Comparison of ENCODE assay signal across 16 cellular contexts in the genomic region with DNA sequence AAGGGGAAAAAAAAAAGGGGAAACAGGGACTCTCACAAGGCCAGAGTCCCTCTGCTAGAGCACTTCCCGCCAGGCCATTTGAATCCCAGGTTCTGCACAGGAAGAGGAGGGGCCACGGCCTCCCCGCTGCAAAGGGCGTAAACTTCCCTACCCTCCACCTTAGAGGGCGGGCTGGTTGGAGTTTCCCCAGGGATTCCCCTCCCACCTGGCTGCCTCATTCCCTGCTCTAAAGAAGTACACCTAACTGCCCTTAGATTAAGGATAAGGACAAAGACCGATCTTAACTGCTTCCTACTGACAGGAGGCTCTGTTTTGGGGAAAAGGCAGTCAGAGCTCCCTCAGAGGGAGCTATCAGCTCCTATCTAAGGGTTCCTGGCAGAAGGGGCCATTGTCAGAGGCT.
DNase-seq lines count a peak whose midpoint lies in the region; ATAC-seq, FAIRE-seq and TF ChIP-seq lines count a peak whose summit lies in the region.
"Had no signal": no experiment of that assay in that cellular context is flagged by ENCODE, and none has a peak within 500 bp of the region (broad histone marks: within the 10 kb centered on the region; RNA-seq: fewer than 3 reads in every experiment).

No MANE protein-coding gene starts in this region.

- intact Hi-C loops in IMR-90 (cut with micrococcal nuclease) = no loop called here
- intact Hi-C loops in psoas muscle (cut with DNase I) = no loop called here

- H2AFZ ChIP-seq in IMR-90 (replicated peaks; ENCODE audit: low read length, poor library complexity) (peak overlapping the region; percentile 36), astrocyte (ENCODE audit: low read depth, low read length) (no peak overlapping the region)

- no peak overlapping the region for H3K18ac ChIP-seq in IMR-90 (ENCODE audit: low read depth, low read length)

- H4K8ac ChIP-seq in IMR-90 (ENCODE audit: low read depth in 2 of 2, low read length in 2 of 2) = no peak overlapping the region

- H3K9me3 ChIP-seq in IMR-90 (ENCODE audit: control insufficient read depth, insufficient read depth, low read length) = no peaks in the 10 kb centered on the region
- H3K9me3 ChIP-seq in astrocyte (ENCODE audit: insufficient read depth, low read depth, low read length) = no peaks in the 10 kb centered on the region
- no peaks in the 10 kb centered on the region for H3K9me3 ChIP-seq in psoas muscle
- H3K9me3 ChIP-seq: gastroesophageal sphincter, ovary had no signal

- no peak for FAIRE-seq in astrocyte (lab: Jason Lieb, UNC)
- FAIRE-seq: HTR-8/SVneo had no signal

- H3K4me1 Mint-ChIP-seq in astrocyte (ENCODE audit: low read depth, unreplicated experiment) = peaks cover 28% of the 10 kb centered on the region
- H3K4me1 Mint-ChIP-seq: activated CD4-positive, alpha-beta T cell treated with anti-CD3 and anti-CD28 coated beads, Interleukin-2, amount 10 ng/mL, durations not matched to agents 7 days and 5 days; immature natural killer cell had no signal

- H3K56ac ChIP-seq in IMR-90 (ENCODE audit: extremely low read depth, insufficient read depth, low read length) = no peak overlapping the region

- H3K36me3 Mint-ChIP-seq in astrocyte (ENCODE audit: low read depth, unreplicated experiment) = no peaks in the 10 kb centered on the region
- H3K36me3 Mint-ChIP-seq: immature natural killer cell had no signal

- no peak overlapping the region for H4K91ac ChIP-seq in IMR-90 (ENCODE audit: insufficient read depth, low read depth, low read length)

- no TSS peak for BruUV-seq in IMR-90 (replicated peaks; lab: Mats Ljungman, UMichigan)

- TF ChIP-seq CTCF in GM12864 (IDR thresholded peaks at IDR 0.05; ENCODE audit: low read depth, low read length, missing control alignments) = no peak
- no peak for TF ChIP-seq CTCF in IMR-90 (conservative IDR thresholded peaks at IDR 0.05; ENCODE audit: low read depth, low read length)
- TF ChIP-seq CTCF in astrocyte (IDR thresholded peaks at IDR 0.05; ENCODE audit: insufficient read depth, low read depth, low read length) = no peak
- no peak for TF ChIP-seq CTCF in psoas muscle (IDR thresholded peaks at IDR 0.05)
- no peak for TF ChIP-seq CTCF in brain microvascular endothelial cell (IDR thresholded peaks at IDR 0.05; ENCODE audit: low read depth, low read length, missing control alignments)

- POLR2A ChIA-PET in IMR-90 (lab: Charles Lee; ENCODE audit: unreplicated experiment) = no interaction called here

- H3K14ac ChIP-seq in IMR-90 (replicated peaks; ENCODE audit: low read depth, low read length) = no peak overlapping the region

- H3K4me3 Mint-ChIP-seq in astrocyte (ENCODE audit: unreplicated experiment) = no peak overlapping the region
- H3K4me3 Mint-ChIP-seq: activated CD4-positive, alpha-beta T cell treated with anti-CD3 and anti-CD28 coated beads, Interleukin-2, amount 10 ng/mL, durations not matched to agents 7 days and 5 days; activated T-cell treated with anti-CD3 and anti-CD28 coated beads, Interleukin-2, amount 50 U/mL, for 24 hours; immature natural killer cell had no signal

- peak overlapping the region; percentile 12 for H3K4me3 ChIP-seq in GM12864 (ENCODE audit: low read depth, low read length)
- no peak overlapping the region for H3K4me3 ChIP-seq in IMR-90 (ENCODE audit: insufficient read depth, low read depth, low read length)
- no peak overlapping the region for H3K4me3 ChIP-seq in astrocyte (ENCODE audit: insufficient read depth, low read depth, low read length)
- no peak overlapping the region for H3K4me3 ChIP-seq in psoas muscle
- no peak overlapping the region for H3K4me3 ChIP-seq in brain microvascular endothelial cell (ENCODE audit: low read depth, low read length)
- H3K4me3 ChIP-seq: gastroesophageal sphincter, ovary had no signal

- H3K79me1 ChIP-seq in IMR-90 (ENCODE audit: low read depth in 1 of 2, low read length in 2 of 2) = no peaks in the 10 kb centered on the region

- H3K4me1 ChIP-seq in IMR-90 (ENCODE audit: control insufficient read depth, insufficient read depth, low read length) = peaks cover 12% of the 10 kb centered on the region
- peaks cover 34% of the 10 kb centered on the region for H3K4me1 ChIP-seq in astrocyte (ENCODE audit: insufficient read depth, low read length)
- H3K4me1 ChIP-seq in psoas muscle = no peaks in the 10 kb centered on the region
- H3K4me1 ChIP-seq: gastroesophageal sphincter had no signal

- H3K9me3 Mint-ChIP-seq in astrocyte (ENCODE audit: unreplicated experiment) = peaks cover 4% of the 10 kb centered on the region
- H3K9me3 Mint-ChIP-seq: activated CD4-positive, alpha-beta T cell treated with anti-CD3 and anti-CD28 coated beads, Interleukin-2, amount 10 ng/mL, durations not matched to agents 7 days and 5 days; immature natural killer cell had no signal

- no peak overlapping the region for H2BK5ac ChIP-seq in IMR-90 (ENCODE audit: low read depth, low read length, poor library complexity, severe bottlenecking)

- H3K27me3 ChIP-seq in IMR-90 (ENCODE audit: control insufficient read depth, insufficient read depth, low read length) (no peaks in the 10 kb centered on the region), astrocyte (ENCODE audit: insufficient read depth, low read length) (no peaks in the 10 kb centered on the region), psoas muscle (ENCODE audit: insufficient read depth in 3 of 3, low read length in 2 of 3) (no peaks in the 10 kb centered on the region), brain microvascular endothelial cell (replicated peaks) (no peaks in the 10 kb centered on the region)
- H3K27me3 ChIP-seq: gastroesophageal sphincter, ovary had no signal

- peak overlapping the region; percentile 23; the same call in 1 of the 2 replicates for H2BK20ac ChIP-seq in IMR-90 (ENCODE audit: low read depth, low read length)

- ATAC-seq in IMR-90 (ENCODE audit: low read depth) (no peak), psoas muscle (no peak), GM18858 (IDR thresholded peaks at IDR 0.05; ENCODE audit: unreplicated experiment) (no peak)
- ATAC-seq: gastroesophageal sphincter had no signal

- in situ Hi-C loops in IMR-90 (cut with MboI; ENCODE audit: low sequenced_read_pairs) (loop anchor here (10.0 kb wide), 1 partner anchor 501 kb away; a partner anchor contains a TSS), brain microvascular endothelial cell (cut with HindIII; ENCODE audit: low pct_ligation_motif_present, low sequenced_read_pairs) (no loop called here)

- WGBS in IMR-90 (ENCODE audit: extremely low coverage in 2 of 2, insufficient read length in 1 of 2), 2 experiments = no CpG with 5 or more reads among the region's 6 CpGs
- WGBS in psoas muscle, 3 donors = 74 to 81% (median 76%) methylated on average over 6 of the region's 6 CpGs

- H3K23ac ChIP-seq in IMR-90 (ENCODE audit: low read depth, low read length) = no peak overlapping the region

- H3K36me3 ChIP-seq in IMR-90 (ENCODE audit: control insufficient read depth, insufficient read depth, low read length) (no peaks in the 10 kb centered on the region), astrocyte (ENCODE audit: insufficient read depth, low read length) (no peaks in the 10 kb centered on the region), psoas muscle (ENCODE audit: insufficient read depth in 1 of 2, low read depth in 1 of 2) (no peaks in the 10 kb centered on the region), brain microvascular endothelial cell (replicated peaks) (no peaks in the 10 kb centered on the region)
- H3K36me3 ChIP-seq: gastroesophageal sphincter, ovary had no signal

- H3K9ac ChIP-seq in IMR-90 (ENCODE audit: low read depth, low read length) (no peak overlapping the region), astrocyte (ENCODE audit: low read length) (peak overlapping the region; percentile 3)

- dilution Hi-C loops in IMR-90 (cut with HindIII; ENCODE audit: low sequenced_read_pairs, unreplicated experiment) = no loop called here

- peaks cover 5% of the 10 kb centered on the region; the same call in 1 of the 2 replicates for H3K9me1 ChIP-seq in IMR-90 (ENCODE audit: insufficient read depth, low read length)

- peak overlapping the region; percentile 82 for H3K27ac Mint-ChIP-seq in astrocyte (ENCODE audit: unreplicated experiment)
- H3K27ac Mint-ChIP-seq: activated CD4-positive, alpha-beta T cell treated with anti-CD3 and anti-CD28 coated beads, Interleukin-2, amount 10 ng/mL, durations not matched to agents 7 days and 5 days; activated T-cell treated with anti-CD3 and anti-CD28 coated beads, Interleukin-2, amount 50 U/mL, for 24 hours; immature natural killer cell had no signal

- H2AK5ac ChIP-seq in IMR-90 (ENCODE audit: low read depth, low read length) = peak overlapping the region; percentile 33

- peak overlapping the region; percentile 50; the same call in 1 of the 2 replicates for H2BK120ac ChIP-seq in IMR-90 (ENCODE audit: low read depth, low read length)

- no peak for TF ChIP-seq POLR2A in IMR-90 (IDR thresholded peaks at IDR 0.05; ENCODE audit: low read depth, low read length)

- peak overlapping the region; percentile 39; the same call in 1 of the 3 replicates for H2BK15ac ChIP-seq in IMR-90 (ENCODE audit: low read depth, low read length)

- peak; percentile 31 for DNase-seq in GM12864 (ENCODE audit: low read depth)
- DNase-seq in IMR-90 = no peak
- DNase-seq in astrocyte (ENCODE audit: low read depth) = no peak
- DNase-seq in psoas muscle = peak; percentile 23 to 63
- DNase-seq in OCI-M1 (lab: John Stamatoyannopoulos, UW) = no peak
- no peak for DNase-seq in NCI-H226
- DNase-seq in brain microvascular endothelial cell = no peak
- DNase-seq: activated CD4-positive, alpha-beta T cell treated with anti-CD3 and anti-CD28 coated beads, Interleukin-2, amount 10 ng/mL, durations not matched to agents 7 days and 5 days; activated T-cell treated with anti-CD3 and anti-CD28 coated beads, Interleukin-2, amount 50 U/mL, for 24 hours; cerebellar nuclear complex; DMS53; immature natural killer cell; ovary had no signal

- CTCF ChIA-PET in IMR-90 (lab: Yijun Ruan, JAX) = no interaction called here

- no peaks in the 10 kb centered on the region for H4K20me1 ChIP-seq in IMR-90 (ENCODE audit: insufficient read depth, low read length)
- no peaks in the 10 kb centered on the region for H4K20me1 ChIP-seq in astrocyte (ENCODE audit: insufficient read depth, low read length)

- no peak overlapping the region for H2AK9ac ChIP-seq in IMR-90 (replicated peaks; ENCODE audit: low read depth, low read length, poor library complexity)

- H3K27ac ChIP-seq in IMR-90 (ENCODE audit: insufficient read depth, low read length) (no peak overlapping the region), astrocyte (ENCODE audit: low read depth, low read length) (peak overlapping the region; percentile 71), psoas muscle (no peak overlapping the region), brain microvascular endothelial cell (no peak overlapping the region)
- H3K27ac ChIP-seq: gastroesophageal sphincter, ovary had no signal

- H3K79me2 ChIP-seq in astrocyte (ENCODE audit: insufficient read depth, low read length) = no peaks in the 10 kb centered on the region

- no peak overlapping the region for H3K4me2 ChIP-seq in IMR-90 (ENCODE audit: low read depth, low read length)
- no peak overlapping the region for H3K4me2 ChIP-seq in astrocyte (ENCODE audit: low read length)

- no peaks in the 10 kb centered on the region for H3K27me3 Mint-ChIP-seq in astrocyte (ENCODE audit: low read depth, unreplicated experiment)
- H3K27me3 Mint-ChIP-seq: activated CD4-positive, alpha-beta T cell treated with anti-CD3 and anti-CD28 coated beads, Interleukin-2, amount 10 ng/mL, durations not matched to agents 7 days and 5 days; activated T-cell treated with anti-CD3 and anti-CD28 coated beads, Interleukin-2, amount 50 U/mL, for 24 hours had no signal

- TF ChIP-seq RAD21 in IMR-90 (IDR thresholded peaks at IDR 0.05; ENCODE audit: low read length) = no peak

- no peak overlapping the region for H4K5ac ChIP-seq in IMR-90 (ENCODE audit: low read depth, low read length)

- peak overlapping the region; percentile 12 for H3K4ac ChIP-seq in IMR-90 (ENCODE audit: low read depth, low read length)

Comparison
In these comparisons a context has a peak if more than half of its experiments do, and no peak if none do; other contexts are left out.
1. DNase-seq: peak in GM12864 (single experiment) and psoas muscle (2 of 2); none in IMR-90 (single experiment), astrocyte (single experiment), OCI-M1 (single experiment), NCI-H226 (single experiment) and brain microvascular endothelial cell (single experiment).